Comparison of ENCODE assay signal across 21 cellular contexts in the genomic region with DNA sequence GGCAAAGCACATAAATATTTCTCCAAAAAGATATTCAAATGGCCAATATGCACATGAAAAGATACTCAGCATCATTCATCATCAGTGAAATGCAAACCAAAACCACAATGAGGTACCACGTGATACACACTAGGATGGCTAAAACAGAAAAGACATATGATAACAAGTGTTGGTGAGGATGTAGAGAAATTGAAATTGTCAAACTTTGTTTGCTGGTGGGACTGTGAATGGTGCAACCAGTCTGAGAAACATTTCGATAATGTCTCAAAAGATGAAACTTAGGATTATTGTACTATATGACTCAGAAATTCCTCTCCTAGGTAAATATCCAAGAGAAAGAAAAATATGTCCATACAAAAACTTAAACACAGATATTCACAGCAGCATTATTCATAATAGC. TPM values are rescaled to one million over a fixed set of nuclear protein-coding genes. Genes with fewer than 3 reads are reported as not detected.
A peak's percentile ranks its signal among the peaks of the same experiment; 100 is the strongest.
DNase-seq lines count a peak whose midpoint lies in the region; ATAC-seq, FAIRE-seq and TF ChIP-seq lines count a peak whose summit lies in the region.
"Had no signal": no experiment of that assay in that cellular context is flagged by ENCODE, and none has a peak within 500 bp of the region (broad histone marks: within the 10 kb centered on the region; RNA-seq: fewer than 3 reads in every experiment).

No MANE protein-coding gene starts in this region.

- POLR2A ChIA-PET in GM12878 (lab: Charles Lee), result no interaction called here

- H3K27ac ChIP-seq in Karpas-422 (ENCODE audit: low read length) (no peak overlapping the region), GM12878 (ENCODE audit: control insufficient read depth, insufficient read depth) (no peak overlapping the region), right cardiac atrium (ENCODE audit: low read length) (no peak overlapping the region), foreskin keratinocyte (no peak overlapping the region)
- H3K27ac ChIP-seq: BLaER1, C4-2B had no signal

- RAD21 ChIA-PET in GM12878 (lab: Charles Lee; ENCODE audit: unreplicated experiment), result interaction anchor here (0.7 kb wide), 1 partner anchor 1590 kb away, joined by 3 read pairs; no protein-coding TSS in a partner anchor

- TF ChIP-seq RAD21 in GM12878 (IDR thresholded peaks at IDR 0.05; ENCODE audit: insufficient read depth, low read depth, low read length), result no peak

- intact Hi-C loops in GM12878 (cut with micrococcal nuclease; ENCODE audit: unreplicated experiment) (no loop called here), right cardiac atrium (cut with DNase I) (no loop called here)

- FAIRE-seq in GM12878 (lab: Jason Lieb, UNC) (no peak), bronchial epithelial cell (lab: Jason Lieb, UNC) (peak; percentile 76)
- FAIRE-seq: GM12891, GM18507, H54 had no signal

- no peak for ATAC-seq in GM12878
- no peak for ATAC-seq in HG03378 (IDR thresholded peaks at IDR 0.05; ENCODE audit: unreplicated experiment)
- ATAC-seq in right cardiac atrium, result no peak
- ATAC-seq in foreskin keratinocyte, result no peak
- ATAC-seq: CD8-positive, alpha-beta T cell had no signal

- H3K4me3 ChIP-seq in Karpas-422 (ENCODE audit: low read length), result no peak overlapping the region
- H3K4me3 ChIP-seq in GM12878, result no peak overlapping the region
- no peak overlapping the region for H3K4me3 ChIP-seq in bronchial epithelial cell (ENCODE audit: low read depth, low read length)
- H3K4me3 ChIP-seq in right cardiac atrium (ENCODE audit: low read length), result no peak overlapping the region
- H3K4me3 ChIP-seq: BLaER1, HAP-1 had no signal

- H3K27me3 ChIP-seq in Karpas-422 (ENCODE audit: low read length) (no peaks in the 10 kb centered on the region), GM12878 (replicated peaks in 1 of 2; ENCODE audit: control insufficient read depth in 2 of 2, insufficient read depth in 2 of 2, low read length in 1 of 2) (no peaks in the 10 kb centered on the region), bronchial epithelial cell (ENCODE audit: control insufficient read depth, insufficient read depth, low read length) (no peaks in the 10 kb centered on the region), right cardiac atrium (ENCODE audit: control insufficient read depth, insufficient read depth) (no peaks in the 10 kb centered on the region), foreskin keratinocyte (no peaks in the 10 kb centered on the region)
- H3K27me3 ChIP-seq: BLaER1 had no signal

- no peaks in the 10 kb centered on the region for H3K9me2 ChIP-seq in Karpas-422 (replicated peaks; ENCODE audit: insufficient read depth, low read length)

- H3K9ac ChIP-seq in Karpas-422 (ENCODE audit: low read length) (no peak overlapping the region), GM12878 (ENCODE audit: control insufficient read depth, insufficient read depth, low read length) (no peak overlapping the region)
- H3K9ac ChIP-seq: BLaER1 had no signal

- H3K4me1 ChIP-seq in Karpas-422 (ENCODE audit: low read length), result no peaks in the 10 kb centered on the region
- peaks cover 10% of the 10 kb centered on the region for H3K4me1 ChIP-seq in GM12878 (ENCODE audit: control insufficient read depth, insufficient read depth, low read length)
- peaks cover 6% of the 10 kb centered on the region for H3K4me1 ChIP-seq in right cardiac atrium (ENCODE audit: control insufficient read depth, insufficient read depth, low read length)
- no peaks in the 10 kb centered on the region for H3K4me1 ChIP-seq in foreskin keratinocyte

- TF ChIP-seq EP300 in GM12878 (IDR thresholded peaks at IDR 0.05; ENCODE audit: borderline replicate concordance in 1 of 2, control insufficient read depth in 1 of 2, low read depth in 2 of 2, low read length in 2 of 2), result no peak

- DNase-seq in Karpas-422, result peak; percentile 20
- DNase-seq in GM12878 (ENCODE audit: low read depth, low spot score), result no peak
- no peak for DNase-seq in bronchial epithelial cell (ENCODE audit: low read depth)
- DNase-seq in right cardiac atrium, result no peak
- DNase-seq in foreskin keratinocyte, result no peak
- DNase-seq: Caco-2; CD4-positive, CD25-positive, alpha-beta regulatory T cell; CD8-positive, alpha-beta T cell; DMS 273 treated with DMSO at 0.1 percent for 48 hours; DMS79; EL; GDM1; GOT3; HFFc6 had no signal

- BruUV-seq in GM12878 (replicated peaks; lab: Mats Ljungman, UMichigan), result no TSS peak

- no peaks in the 10 kb centered on the region for H3K79me2 ChIP-seq in Karpas-422 (ENCODE audit: low read length)
- no peaks in the 10 kb centered on the region for H3K79me2 ChIP-seq in GM12878 (ENCODE audit: control insufficient read depth, insufficient read depth, low read length)

- H3K4me2 ChIP-seq in Karpas-422 (ENCODE audit: low read depth, low read length, poor library complexity, severe bottlenecking), result no peak overlapping the region
- H3K4me2 ChIP-seq in GM12878 (ENCODE audit: control insufficient read depth, insufficient read depth), result no peak overlapping the region
- H3K4me2 ChIP-seq: BLaER1 had no signal

- WGBS in GM12878 (ENCODE audit: insufficient coverage, insufficient replicate concordance, low lambda C conversion rate, missing lambda C conversion rate), result 57% methylated on average over 2 of the region's 2 CpGs
- WGBS in right cardiac atrium, result 98% methylated on average over 2 of the region's 2 CpGs

- CTCF ChIA-PET in GM12878 (lab: Yijun Ruan, JAX), result no interaction called here

- TF ChIP-seq CTCF in GM12878 (IDR thresholded peaks at IDR 0.05 in 2 of 3, conservative IDR thresholded peaks at IDR 0.05 in 1 of 3; ENCODE audit: control insufficient read depth in 2 of 3, extremely low read depth in 1 of 3, insufficient read depth in 1 of 3, low read depth in 3 of 3, low read length in 3 of 3) (no peak), bronchial epithelial cell (IDR thresholded peaks at IDR 0.05; ENCODE audit: insufficient read depth, low read length, severe bottlenecking) (no peak), foreskin keratinocyte (conservative IDR thresholded peaks at IDR 0.05) (no peak)

- H2AFZ ChIP-seq in Karpas-422 (ENCODE audit: low read length) (no peak overlapping the region), GM12878 (ENCODE audit: control insufficient read depth, low read depth, low read length) (no peak overlapping the region)

- TF ChIP-seq POLR2A in GM12878 (IDR thresholded peaks at IDR 0.05; ENCODE audit: low read depth, low read length), result no peak

- SMC1A ChIA-PET in GM12878 (lab: Charles Lee; ENCODE audit: uncharacterized antibody, unreplicated experiment), result no interaction called here

- H3K36me3 ChIP-seq in Karpas-422 (ENCODE audit: insufficient read depth, low read length) (no peaks in the 10 kb centered on the region), GM12878 (ENCODE audit: control insufficient read depth in 2 of 2, insufficient read depth in 2 of 2, low read length in 1 of 2) (no peaks in the 10 kb centered on the region), bronchial epithelial cell (ENCODE audit: control insufficient read depth, insufficient read depth, low read length) (no peaks in the 10 kb centered on the region)
- H3K36me3 ChIP-seq: BLaER1, HAP-1 had no signal

- H3K9me3 ChIP-seq in Karpas-422 (ENCODE audit: low read length) (no peaks in the 10 kb centered on the region), GM12878 (replicated peaks; ENCODE audit: control insufficient read depth, insufficient read depth, low read length) (no peaks in the 10 kb centered on the region), right cardiac atrium (ENCODE audit: control insufficient read depth, low read length) (no peaks in the 10 kb centered on the region)
- H3K9me3 ChIP-seq: BLaER1, Caco-2, HAP-1 had no signal

- H4K20me1 ChIP-seq in Karpas-422 (ENCODE audit: insufficient read depth, low read depth, low read length) (no peaks in the 10 kb centered on the region), GM12878 (ENCODE audit: control insufficient read depth, insufficient read depth) (no peaks in the 10 kb centered on the region)
- H4K20me1 ChIP-seq: BLaER1 had no signal

- in situ Hi-C loops in GM12878 (cut with MboI), result no loop called here

TF ChIP-seq in GM12878, 131 proteins besides CTCF, POLR2A, EP300 and RAD21:
- TF ChIP-seq RAD51 (IDR thresholded peaks at IDR 0.05) (peak; percentile 52; the same call in 1 of the 2 replicates), SUZ12 (IDR thresholded peaks at IDR 0.05; ENCODE audit: unreplicated experiment) (no peak)
TF ChIP-seq in GM12878: peak in this region for 1.

RNA-seq across cellular contexts. Expression of a gene that starts 8.6 kb away (rescaled TPM):
- 4.7 and 4.8 TPM in 2 replicates for total RNA-seq in Karpas-422 (2014; rRNA removed; shearing (Covaris generic); ENCODE audit: low replicate concordance)
- 67.2 and 79.0 TPM in 2 replicates for total RNA-seq in GM12878 (2013; cell fraction: nucleolus; rRNA removed)
- total RNA-seq in GM12878 (2014; rRNA removed) (15.1 and 15.5 TPM in 2 replicates), GM12878 (2014; rRNA removed; fragmentation: Illumina TruSeq; extraction: Trizol) (14.1 and 14.3 TPM in 2 replicates), GM12878 (2021) (18.9 and 21.8 TPM in 2 replicates), bronchial epithelial cell (29.8 and 32.4 TPM in 2 replicates), right cardiac atrium (10 to 100 TPM in 3 of 4 donors, 1 to 10 TPM in 1; 9.7 to 21.4 (median 10.9) TPM), foreskin keratinocyte (18.9 and 22.5 TPM in 2 replicates)
- 13.4 TPM for polyA plus RNA-seq in GM12878 (2011; ENCODE audit: low read depth)
- polyA plus RNA-seq in GM12878 (2011; rRNA removed) (11.2 and 14.2 TPM in 2 replicates), GM12878 (2014; fragmentation: Illumina TruSeq; extraction: Trizol) (14.6 and 17.1 TPM in 2 replicates), GM12878 (2014; fragmentation: Nextera tagmentation; extraction: Ambion mirVana) (1 to 10 TPM; 4.1 to 4.5 TPM), GM12878 (2014; rRNA removed) (10.8 and 13.7 TPM in 2 replicates), GM12878 (2016; fragmentation: Nextera tagmentation; extraction: Ambion mirVana) (1 to 10 TPM; 5.6 to 7.0 TPM), right cardiac atrium (5.6 TPM), foreskin keratinocyte (6.6 and 6.9 TPM in 2 replicates)
- 9.4 and 10.7 TPM in 2 replicates for polyA plus RNA-seq in GM12878 (2011; cell fraction: cytosol; rRNA removed)
- 11.3 and 16.0 TPM in 2 replicates for polyA plus RNA-seq in GM12878 (2011; cell fraction: nucleus; rRNA removed)
- polyA plus RNA-seq in GM12878 (2012), result 16.1 and 17.3 TPM in 2 replicates
- polyA minus RNA-seq in GM12878 (2011; rRNA and poly(A)+ RNA removed), result 22.4 and 25.5 TPM in 2 replicates
- 11.3 and 12.8 TPM in 2 replicates for polyA minus RNA-seq in GM12878 (2011; cell fraction: cytosol; rRNA and poly(A)+ RNA removed)
- 19.9 and 41.5 TPM in 2 replicates for polyA minus RNA-seq in GM12878 (2011; cell fraction: nucleus; rRNA and poly(A)+ RNA removed)
